In the genomic region with DNA sequence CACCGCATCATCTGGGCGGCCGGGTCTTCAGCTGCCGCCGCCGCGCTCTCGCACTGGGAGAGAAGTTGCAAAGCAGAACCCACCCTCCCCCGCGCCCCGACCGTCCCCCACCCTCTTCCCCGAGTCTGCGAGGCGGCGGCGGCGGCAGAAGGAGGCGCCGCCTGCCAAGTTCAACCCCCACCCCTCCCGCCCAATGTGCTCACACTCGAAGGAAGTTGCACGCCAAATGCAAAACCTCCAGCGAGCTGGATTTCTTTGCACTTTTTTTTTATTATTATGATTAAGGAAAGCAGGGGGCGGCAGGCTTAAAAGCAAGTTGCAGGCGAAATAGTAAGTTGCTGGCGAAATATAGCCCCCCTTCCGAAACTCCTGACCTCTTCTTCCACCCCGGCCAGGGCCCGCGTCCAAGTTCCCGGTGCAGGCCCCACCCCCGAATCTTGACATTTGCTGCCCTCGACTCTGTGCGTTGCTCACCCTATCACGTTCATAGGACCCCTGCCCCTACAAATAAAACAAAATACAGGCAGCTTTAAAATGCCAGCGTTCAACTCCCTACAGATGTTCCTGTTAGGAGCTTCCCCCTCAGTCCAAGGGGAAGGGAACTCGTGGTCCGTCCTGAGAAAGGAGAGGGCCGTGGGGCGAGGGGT, we compare ENCODE assay signal across 8 cellular contexts. TPM values are rescaled to one million over a fixed set of nuclear protein-coding genes. Genes with fewer than 3 reads are reported as not detected.
A peak's percentile ranks its signal among the peaks of the same experiment; 100 is the strongest.
DNase-seq lines count a peak whose midpoint lies in the region; ATAC-seq and TF ChIP-seq lines count a peak whose summit lies in the region.

No MANE protein-coding gene starts in this region.

- H4K5ac ChIP-seq in IMR-90 (ENCODE audit: low read depth, low read length): peak overlapping the region; percentile 98

- peaks cover 7% of the 10 kb centered on the region for H3K4me1 ChIP-seq in IMR-90 (ENCODE audit: control insufficient read depth, insufficient read depth, low read length)
- H3K4me1 ChIP-seq in ovary (ENCODE audit: insufficient read depth): peaks cover 16% of the 10 kb centered on the region
- peaks cover 14 to 22% of the 10 kb centered on the region in 2 donors for H3K4me1 ChIP-seq in thyroid gland

- TF ChIP-seq POLR2A in IMR-90 (IDR thresholded peaks at IDR 0.05; ENCODE audit: low read depth, low read length): no peak
- TF ChIP-seq POLR2A in ovary (IDR thresholded peaks at IDR 0.05): no peak
- TF ChIP-seq POLR2A in thyroid gland (IDR thresholded peaks at IDR 0.05): no peak

- H3K27ac Mint-ChIP-seq in activated naive CD4-positive, alpha-beta T cell treated with anti-CD3 and anti-CD28 coated beads, Interleukin-2, amount 50 U/mL, for 72 hours: peak overlapping the region; percentile 96 to 99

- ATAC-seq in GM21528 (IDR thresholded peaks at IDR 0.05; ENCODE audit: low FRiP score, unreplicated experiment) (peak; percentile 27), IMR-90 (ENCODE audit: low read depth) (peak; percentile 25), SK-N-SH treated with all-trans-retinoic acid at 6 μM for 48 hours (peak; percentile 61), Right ventricle myocardium inferior (peak; percentile 58)
- peak; percentile 44 to 50 for ATAC-seq in activated naive CD4-positive, alpha-beta T cell treated with anti-CD3 and anti-CD28 coated beads, Interleukin-2, amount 50 U/mL, for 72 hours

- peak overlapping the region; percentile 98 for H2BK5ac ChIP-seq in IMR-90 (ENCODE audit: low read depth, low read length, poor library complexity, severe bottlenecking)

- peak overlapping the region; percentile 99 for H3K4ac ChIP-seq in IMR-90 (ENCODE audit: low read depth, low read length)

- H3K36me3 ChIP-seq in IMR-90 (ENCODE audit: control insufficient read depth, insufficient read depth, low read length) (peaks cover 8% of the 10 kb centered on the region), ovary (no peaks in the 10 kb centered on the region), thyroid gland (no peaks in the 10 kb centered on the region)

- H3K9me3 ChIP-seq in IMR-90 (ENCODE audit: control insufficient read depth, insufficient read depth, low read length) (no peaks in the 10 kb centered on the region), ovary (no peaks in the 10 kb centered on the region), thyroid gland (no peaks in the 10 kb centered on the region)

- TF ChIP-seq EP300 in ovary (IDR thresholded peaks at IDR 0.05): no peak

- peak overlapping the region; percentile 85 for H3K9ac ChIP-seq in IMR-90 (ENCODE audit: low read depth, low read length)

- peak overlapping the region; percentile 97 for H2AFZ ChIP-seq in IMR-90 (replicated peaks; ENCODE audit: low read length, poor library complexity)

- H3K4me2 ChIP-seq in IMR-90 (ENCODE audit: low read depth, low read length): peak overlapping the region; percentile 75

- in situ Hi-C loops in IMR-90 (cut with MboI; ENCODE audit: low sequenced_read_pairs): loop anchor here (10.0 kb wide), 3 partner anchors 390 to 480 kb away; no protein-coding TSS in a partner anchor

- no TSS peak for BruUV-seq in IMR-90 (replicated peaks; lab: Mats Ljungman, UMichigan)

- H3K14ac ChIP-seq in IMR-90 (replicated peaks; ENCODE audit: low read depth, low read length): peak overlapping the region; percentile 100

- no peaks in the 10 kb centered on the region for H3K9me1 ChIP-seq in IMR-90 (ENCODE audit: insufficient read depth, low read length)

- H2BK120ac ChIP-seq in IMR-90 (ENCODE audit: low read depth, low read length): peak overlapping the region; percentile 100

- dilution Hi-C loops in IMR-90 (cut with HindIII; ENCODE audit: low sequenced_read_pairs, unreplicated experiment): no loop called here

- 0 out of 2 replicates have a peak, but pooled peaks have one; percentile 25 for TF ChIP-seq CTCF in IMR-90 (conservative IDR thresholded peaks at IDR 0.05; ENCODE audit: low read depth, low read length)
- no peak for TF ChIP-seq CTCF in ovary (IDR thresholded peaks at IDR 0.05)
- TF ChIP-seq CTCF in thyroid gland (IDR thresholded peaks at IDR 0.05): no peak

- peak overlapping the region; percentile 75 for H2BK20ac ChIP-seq in IMR-90 (ENCODE audit: low read depth, low read length)

- peak; percentile 26; the same call in 1 of the 2 replicates for TF ChIP-seq RAD21 in IMR-90 (IDR thresholded peaks at IDR 0.05; ENCODE audit: low read length)

- H2AK9ac ChIP-seq in IMR-90 (replicated peaks; ENCODE audit: low read depth, low read length, poor library complexity): peak overlapping the region; percentile 93

- no peaks in the 10 kb centered on the region for H3K9me3 Mint-ChIP-seq in activated naive CD4-positive, alpha-beta T cell treated with anti-CD3 and anti-CD28 coated beads, Interleukin-2, amount 50 U/mL, for 72 hours

- intact Hi-C loops in IMR-90 (cut with micrococcal nuclease): loop anchor here (1.0 to 5.0 kb wide), 12 partner anchors 92 to 564 kb away; no protein-coding TSS in a partner anchor
- intact Hi-C loops in Right ventricle myocardium inferior (cut with DNase I): loop anchor here (2.0 to 10.0 kb wide), 11 partner anchors 87 to 690 kb away; no protein-coding TSS in a partner anchor
- intact Hi-C loops in ovary (cut with DNase I): loop anchor here in 2 of 4 donors (5.0 to 10.0 kb wide), 4 partner anchors 382 to 790 kb away; no protein-coding TSS in a partner anchor
- intact Hi-C loops in thyroid gland (cut with DNase I): loop anchor here (10.0 kb wide), 3 partner anchors 390 to 480 kb away; no protein-coding TSS in a partner anchor

- H4K20me1 ChIP-seq in IMR-90 (ENCODE audit: insufficient read depth, low read length): peaks cover 25% of the 10 kb centered on the region; the same call in 1 of the 2 replicates

- H3K56ac ChIP-seq in IMR-90 (ENCODE audit: extremely low read depth, insufficient read depth, low read length): peak overlapping the region; percentile 97

- H4K8ac ChIP-seq in IMR-90 (ENCODE audit: low read depth in 2 of 2, low read length in 2 of 2): peak overlapping the region; percentile 96 to 100

- no peaks in the 10 kb centered on the region for H3K27me3 ChIP-seq in IMR-90 (ENCODE audit: control insufficient read depth, insufficient read depth, low read length)
- H3K27me3 ChIP-seq in ovary: no peaks in the 10 kb centered on the region
- H3K27me3 ChIP-seq in thyroid gland: no peaks in the 10 kb centered on the region

- peak; percentile 98 for DNase-seq in DMS 273 (lab: John Stamatoyannopoulos, UW; ENCODE audit: unreplicated experiment)
- peak; percentile 93 for DNase-seq in IMR-90
- peak; percentile 55 to 70 for DNase-seq in activated naive CD4-positive, alpha-beta T cell treated with anti-CD3 and anti-CD28 coated beads, Interleukin-2, amount 50 U/mL, for 72 hours (ENCODE audit: low spot score in 2 of 2)
- DNase-seq in Right ventricle myocardium inferior (ENCODE audit: missing footprints): peak; percentile 92
- peak; percentile 68 to 84 (median 78) for DNase-seq in ovary
- peak; percentile 79 to 80 for DNase-seq in thyroid gland

- H2BK15ac ChIP-seq in IMR-90 (ENCODE audit: low read depth, low read length): peak overlapping the region; percentile 86; the same call in 2 of the 3 replicates

- peak overlapping the region; percentile 97 for H3K27ac ChIP-seq in IMR-90 (ENCODE audit: insufficient read depth, low read length)
- peak overlapping the region; percentile 79 to 90 for H3K27ac ChIP-seq in ovary
- peak overlapping the region; percentile 93 to 100 (median 98) for H3K27ac ChIP-seq in thyroid gland

- CTCF ChIA-PET in IMR-90 (lab: Yijun Ruan, JAX): interaction anchor here (0.6 to 2.1 kb wide), 8 partner anchors 8 to 490 kb away, joined by 3 to 8 read pairs (median 3); no protein-coding TSS in a partner anchor

- H3K36me3 Mint-ChIP-seq in activated naive CD4-positive, alpha-beta T cell treated with anti-CD3 and anti-CD28 coated beads, Interleukin-2, amount 50 U/mL, for 72 hours: peaks cover 34 to 43% of the 10 kb centered on the region in 2 donors

- no CpG with 5 or more reads among the region's 41 CpGs for whole genome bisulfite sequencing in IMR-90 (ENCODE audit: extremely low coverage in 2 of 2, insufficient read length in 1 of 2), 2 experiments
- 0% methylated on average over 29 to 41 of the region's 41 CpGs for WGBS in ovary, 3 donors
- WGBS in thyroid gland, 2 donors: 0% methylated on average over 21 to 28 of the region's 41 CpGs

- POLR2A ChIA-PET in IMR-90 (lab: Charles Lee; ENCODE audit: unreplicated experiment): interaction anchor here (1.2 kb wide), 1 partner anchor 13 kb away, joined by 7 read pairs; no protein-coding TSS in a partner anchor

- peak overlapping the region; percentile 99 for H4K91ac ChIP-seq in IMR-90 (ENCODE audit: insufficient read depth, low read depth, low read length)

- peak overlapping the region; percentile 82 for H2AK5ac ChIP-seq in IMR-90 (ENCODE audit: low read depth, low read length)

- H3K23ac ChIP-seq in IMR-90 (ENCODE audit: low read depth, low read length): peak overlapping the region; percentile 65

- H3K4me3 ChIP-seq in IMR-90 (ENCODE audit: insufficient read depth, low read depth, low read length): peak overlapping the region; percentile 97
- H3K4me3 ChIP-seq in ovary: peak overlapping the region; percentile 86
- peak overlapping the region; percentile 37 to 88 (median 45) for H3K4me3 ChIP-seq in thyroid gland (replicated peaks in 1 of 3)

- H3K79me1 ChIP-seq in IMR-90 (ENCODE audit: low read depth in 1 of 2, low read length in 2 of 2): peaks cover 0 to 25% of the 10 kb centered on the region in 2 experiments; a peak in 2 of 4 replicates

- peak overlapping the region; percentile 59 for H3K18ac ChIP-seq in IMR-90 (ENCODE audit: low read depth, low read length)

TF ChIP-seq in IMR-90, 13 proteins besides CTCF, POLR2A, EP300 and RAD21 (continues in another document):
- TF ChIP-seq SMC3 (IDR thresholded peaks at IDR 0.05; ENCODE audit: low read depth, low read length) (peak; percentile 38), BHLHE40 (IDR thresholded peaks at IDR 0.05; ENCODE audit: low read depth, low read length) (no peak), NFE2L2 (IDR thresholded peaks at IDR 0.05; ENCODE audit: low read depth, low read length) (no peak), MXI1 (IDR thresholded peaks at IDR 0.05; ENCODE audit: borderline replicate concordance, low read depth, low read length) (no peak)

TF ChIP-seq in SK-N-SH treated with all-trans-retinoic acid at 6 μM for 48 hours, 23 proteins besides CTCF, POLR2A, EP300 and RAD21 (continues in another document):
- TF ChIP-seq ZC3H10 (CRISPR knock-in tag; IDR thresholded peaks at IDR 0.05): no peak
- TF ChIP-seq RARB (CRISPR knock-in tag; IDR thresholded peaks at IDR 0.05): no peak
- no peak for TF ChIP-seq PPARA (CRISPR knock-in tag; IDR thresholded peaks at IDR 0.05; ENCODE audit: borderline replicate concordance)
- no peak for TF ChIP-seq ZFP3 (CRISPR knock-in tag; IDR thresholded peaks at IDR 0.05)

RNA-seq across cellular contexts. Expression of a gene that starts 1.1 kb away (rescaled TPM):
- total RNA-seq in IMR-90 (2012; rRNA removed) (62.8 and 77.4 TPM in 2 replicates), Right ventricle myocardium inferior (56.1 TPM), ovary (10 to 100 TPM; 26.2 to 54.3 (median 40.2) TPM), thyroid gland (10 to 100 TPM; 59.4 to 67.7 (median 65.3) TPM)
- polyA plus RNA-seq in IMR-90 (2012; rRNA removed) (11.9 and 13.7 TPM in 2 replicates), ovary (10 to 100 TPM; 15.5 to 30.0 TPM)
- polyA plus RNA-seq in IMR-90 (2012; cell fraction: cytosol; rRNA removed): 3.5 and 4.8 TPM in 2 replicates
- polyA plus RNA-seq in IMR-90 (2012; cell fraction: nucleus; rRNA removed; ENCODE audit: low replicate concordance): 2.3 and 15.5 TPM in 2 replicates
- total RNA-seq in activated naive CD4-positive, alpha-beta T cell treated with anti-CD3 and anti-CD28 coated beads, Interleukin-2, amount 50 U/mL, for 72 hours: 10 to 100 TPM; 39.5 to 43.6 TPM

Comparison
In these comparisons a context has a peak if more than half of its experiments do, and no peak if none do; other contexts are left out.
1. Peak in every context shown above with its lines: DNase-seq, ATAC-seq, H3K4me3 ChIP-seq and H3K27ac ChIP-seq.
2. H3K4me3 ChIP-seq: peak in every context shown above with its lines; median percentile 97 in IMR-90; 86 in ovary; 45 in thyroid gland.